Comparison of ENCODE assay signal across 14 cellular contexts in genomic region chr2:218642121-218642656, GRCh38. TPM values are rescaled to one million over a fixed set of nuclear protein-coding genes. Genes with fewer than 3 reads are reported as not detected.
DNase-seq lines count a peak whose midpoint lies in the region; ATAC-seq, FAIRE-seq and TF ChIP-seq lines count a peak whose summit lies in the region.
"Had no signal": no experiment of that assay in that cellular context is flagged by ENCODE, and none has a peak within 500 bp of the region (broad histone marks: within the 10 kb centered on the region; RNA-seq: fewer than 3 reads in every experiment).

No MANE protein-coding gene starts in this region.

- BruUV-seq in HepG2 (replicated peaks; lab: Mats Ljungman, UMichigan), result no TSS peak

- H3K9me3 ChIP-seq in HepG2 (ENCODE audit: low read length) (no peaks in the 10 kb centered on the region), right lobe of liver (no peaks in the 10 kb centered on the region)
- H3K9me3 ChIP-seq: BLaER1 treated with 17β-estradiol and CSF1 and Interleukin-3, amounts not matched to agents 10 nM and 100 nM had no signal

- no peak overlapping the region for H3K27ac Mint-ChIP-seq in chondrocyte (ENCODE audit: unreplicated experiment)
- H3K27ac Mint-ChIP-seq: CD4-positive, CD25-positive, alpha-beta regulatory T cell had no signal

- H3K36me3 Mint-ChIP-seq in chondrocyte (ENCODE audit: low read depth), result peaks cover 37% of the 10 kb centered on the region

- TF ChIP-seq CTCF in HepG2 (CRISPR knock-in tag; IDR thresholded peaks at IDR 0.05) (no peak), right lobe of liver (IDR thresholded peaks at IDR 0.05) (no peak), chondrocyte (IDR thresholded peaks at IDR 0.05) (no peak)

- no peak overlapping the region for H3K4me2 ChIP-seq in HepG2 (ENCODE audit: low read depth, low read length)
- H3K4me2 ChIP-seq: BLaER1 treated with 17β-estradiol and CSF1 and Interleukin-3, amounts not matched to agents 10 nM and 100 nM had no signal

- H3K27me3 ChIP-seq in HepG2 (ENCODE audit: control insufficient read depth in 1 of 2, insufficient read depth in 2 of 2, low read length in 2 of 2), result no peaks in the 10 kb centered on the region
- H3K27me3 ChIP-seq in right lobe of liver, result no peaks in the 10 kb centered on the region
- H3K27me3 ChIP-seq: BLaER1 treated with 17β-estradiol and CSF1 and Interleukin-3, amounts not matched to agents 10 nM and 100 nM had no signal

- H3K4me3 Mint-ChIP-seq in chondrocyte (ENCODE audit: unreplicated experiment), result no peak overlapping the region
- H3K4me3 Mint-ChIP-seq: CD4-positive, CD25-positive, alpha-beta regulatory T cell had no signal

- H3K4me1 Mint-ChIP-seq in chondrocyte (ENCODE audit: low read depth), result no peaks in the 10 kb centered on the region

- intact Hi-C loops in HepG2 (cut with micrococcal nuclease; ENCODE audit: unreplicated experiment), result no loop called here
- intact Hi-C loops in right lobe of liver (cut with DNase I), result loop anchor here in 1 of 2 donors (10.0 kb wide), 1 partner anchor 47 kb away; no protein-coding TSS in a partner anchor
- intact Hi-C loops in posterior vena cava (cut with DNase I), result loop anchor here in 1 of 2 donors (10.0 kb wide), 1 partner anchor 217 kb away; no protein-coding TSS in a partner anchor

- peaks cover 11% of the 10 kb centered on the region; the same call in 1 of the 2 replicates for H3K4me1 ChIP-seq in HepG2 (ENCODE audit: insufficient read depth, low read length)
- peaks cover 0 to 19% (median 0%) of the 10 kb centered on the region in 4 donors for H3K4me1 ChIP-seq in right lobe of liver
- H3K4me1 ChIP-seq: BLaER1 treated with 17β-estradiol and CSF1 and Interleukin-3, amounts not matched to agents 10 nM and 100 nM had no signal

- FAIRE-seq in HepG2 (lab: Jason Lieb, UNC), result no peak

- in situ Hi-C loops in HepG2 (cut with HindIII; ENCODE audit: extremely low pct_ligation_motif_present, low pct_unique_long_range_greater_than_20kb), result no loop called here

- H2AFZ ChIP-seq in HepG2 (ENCODE audit: low read length), result no peak overlapping the region
- H2AFZ ChIP-seq: GM23248 had no signal

- no peaks in the 10 kb centered on the region for H4K20me1 ChIP-seq in HepG2 (ENCODE audit: insufficient read depth, low read length)

- DNase-seq in HepG2 (ENCODE audit: low spot score) (no peak), right lobe of liver (no peak), chondrocyte (ENCODE audit: low spot score) (peak; percentile 89), posterior vena cava (ENCODE audit: low spot score) (peak; percentile 66), NCI-H69 (lab: John Stamatoyannopoulos, UW) (no peak), islet precursor cell (no peak)
- DNase-seq: 8988T; ACHN; CD4-positive, CD25-positive, alpha-beta regulatory T cell; DMS53; GM23248; H7 had no signal

- H3K79me2 ChIP-seq in HepG2 (ENCODE audit: insufficient read depth, low read length), result no peaks in the 10 kb centered on the region

- H3K4me3 ChIP-seq in HepG2 (replicated peaks in 1 of 3; ENCODE audit: insufficient read depth in 1 of 3, low read depth in 2 of 3, low read length in 3 of 3) (no peak overlapping the region), right lobe of liver (no peak overlapping the region)
- H3K4me3 ChIP-seq: BLaER1 treated with 17β-estradiol and CSF1 and Interleukin-3, amounts not matched to agents 10 nM and 100 nM; GM23248 had no signal

- H3K27me3 Mint-ChIP-seq in chondrocyte (ENCODE audit: low read depth), result no peaks in the 10 kb centered on the region
- H3K27me3 Mint-ChIP-seq: CD4-positive, CD25-positive, alpha-beta regulatory T cell had no signal

- peak; percentile 4; the same call in 1 of the 3 replicates for ATAC-seq in HepG2
- no peak for ATAC-seq in right lobe of liver

- POLR2A ChIA-PET in HepG2 (lab: Yijun Ruan, JAX), result no interaction called here

- no peak for TF ChIP-seq RAD21 in HepG2 (CRISPR knock-in tag; IDR thresholded peaks at IDR 0.05)

- peaks cover 46 to 74% of the 10 kb centered on the region in 2 experiments for H3K36me3 ChIP-seq in HepG2 (replicated peaks in 1 of 2; ENCODE audit: control insufficient read depth in 1 of 2, insufficient read depth in 2 of 2, low read length in 2 of 2)
- H3K36me3 ChIP-seq in right lobe of liver, result peaks cover 5 to 59% (median 19%) of the 10 kb centered on the region in 4 donors

- CTCF ChIA-PET in HepG2 (lab: Yijun Ruan, JAX; ENCODE audit: low intra/inter-chr PET ratio, low total read pairs), result no interaction called here

- H3K9ac ChIP-seq in HepG2 (ENCODE audit: insufficient read depth, low read depth, low read length), result no peak overlapping the region
- H3K9ac ChIP-seq: BLaER1 treated with 17β-estradiol and CSF1 and Interleukin-3, amounts not matched to agents 10 nM and 100 nM; GM23248 had no signal

- TF ChIP-seq EP300 in HepG2 (IDR thresholded peaks at IDR 0.05; ENCODE audit: low read depth in 2 of 2, low read length in 2 of 2), result no peak
- TF ChIP-seq EP300 in HepG2 (CRISPR knock-in tag; IDR thresholded peaks at IDR 0.05; ENCODE audit: borderline replicate concordance), result no peak

- no peaks in the 10 kb centered on the region for H3K9me3 Mint-ChIP-seq in chondrocyte (ENCODE audit: low read depth)
- H3K9me3 Mint-ChIP-seq: CD4-positive, CD25-positive, alpha-beta regulatory T cell had no signal

- H3K27ac ChIP-seq in HepG2 (ENCODE audit: extremely low read length, insufficient read depth, low read length) (no peak overlapping the region), right lobe of liver (no peak overlapping the region)
- H3K27ac ChIP-seq: BLaER1 treated with 17β-estradiol and CSF1 and Interleukin-3, amounts not matched to agents 10 nM and 100 nM; GM23248 had no signal

- WGBS in HepG2 (ENCODE audit: low lambda C conversion rate), result 96% methylated on average over 14 of the region's 18 CpGs
- WGBS in right lobe of liver (ENCODE audit: insufficient coverage, low coverage, low lambda C conversion rate, missing lambda C conversion rate), result no CpG with 5 or more reads among the region's 18 CpGs

- TF ChIP-seq POLR2A in HepG2 (IDR thresholded peaks at IDR 0.05; ENCODE audit: insufficient read depth in 1 of 2, low read depth in 2 of 2, low read length in 2 of 2), result no peak
- no peak for TF ChIP-seq POLR2A in right lobe of liver (IDR thresholded peaks at IDR 0.05)

RNA-seq across cellular contexts. Expression of gene ZNF142, which starts 17.2 kb away (rescaled TPM):
- 10.4 and 11.4 TPM in 2 replicates for total RNA-seq in HepG2 (2016; rRNA removed; fragmentation: Illumina TruSeq; extraction: Trizol)
- 2.9 TPM in 2 replicates for total RNA-seq in HepG2 (2016; cell fraction: cytosol; rRNA removed; fragmentation: Illumina TruSeq; extraction: Trizol; ENCODE audit: low read depth)
- 7.5 and 10.8 TPM in 2 replicates for total RNA-seq in HepG2 (2016; cell fraction: insoluble cytoplasmic fraction; rRNA removed; fragmentation: Illumina TruSeq; extraction: Trizol)
- total RNA-seq in HepG2 (2016; cell fraction: membrane; rRNA removed; fragmentation: Illumina TruSeq; extraction: Trizol), result 5.1 and 6.6 TPM in 2 replicates
- 17.4 and 28.1 TPM in 2 replicates for total RNA-seq in HepG2 (2016; cell fraction: nucleus; rRNA removed; fragmentation: Illumina TruSeq; extraction: Trizol)
- 4.8 and 5.9 TPM in 2 replicates for polyA plus RNA-seq in HepG2 (2011; rRNA removed)
- polyA plus RNA-seq in HepG2 (2011; cell fraction: cytosol; rRNA removed), result 2.0 and 3.1 TPM in 2 replicates
- 33.3 and 35.2 TPM in 2 replicates for polyA plus RNA-seq in HepG2 (2011; cell fraction: nucleus; rRNA removed)
- polyA plus RNA-seq in HepG2 (2012), result 7.2 and 7.3 TPM in 2 replicates
- polyA plus RNA-seq in HepG2 (2016; cell fraction: cytosol; fragmentation: Illumina TruSeq; extraction: Trizol; ENCODE audit: low read depth), result 0.54 and 0.68 TPM in 2 replicates
- polyA plus RNA-seq in HepG2 (2016; cell fraction: insoluble cytoplasmic fraction; fragmentation: Illumina TruSeq; extraction: Trizol; ENCODE audit: low read depth), result 5.1 and 9.3 TPM in 2 replicates
- 1.3 and 2.5 TPM in 2 replicates for polyA plus RNA-seq in HepG2 (2016; cell fraction: membrane; fragmentation: Illumina TruSeq; extraction: Trizol; ENCODE audit: low read depth)
- 27.7 and 29.0 TPM in 2 replicates for polyA plus RNA-seq in HepG2 (2016; cell fraction: nucleus; fragmentation: Illumina TruSeq; extraction: Trizol; ENCODE audit: insufficient read depth, low read depth)
- polyA minus RNA-seq in HepG2 (2011; rRNA and poly(A)+ RNA removed; ENCODE audit: low replicate concordance), result 20.9 and 29.6 TPM in 2 replicates
- 4.5 and 7.0 TPM in 2 replicates for polyA minus RNA-seq in HepG2 (2011; cell fraction: cytosol; rRNA and poly(A)+ RNA removed)
- 27.2 and 28.3 TPM in 2 replicates for polyA minus RNA-seq in HepG2 (2011; cell fraction: nucleus; rRNA and poly(A)+ RNA removed)
- 10 to 100 TPM in 2 of 6 experiments, 1 to 10 TPM in 4; 7.1 to 12.5 (median 7.5) TPM for total RNA-seq in right lobe of liver
- total RNA-seq in chondrocyte, result 26.5 to 34.3 TPM (median 26.6 TPM) in 3 replicates
- total RNA-seq in posterior vena cava, result 10 to 100 TPM; 19.4 to 23.7 TPM

RNA-seq across cellular contexts. Expression of gene BCS1L, which starts 17.3 kb away (rescaled TPM):
- total RNA-seq in HepG2 (2016; rRNA removed; fragmentation: Illumina TruSeq; extraction: Trizol), result 52.1 and 76.0 TPM in 2 replicates
- total RNA-seq in HepG2 (2016; cell fraction: cytosol; rRNA removed; fragmentation: Illumina TruSeq; extraction: Trizol; ENCODE audit: low read depth), result 32.5 and 32.8 TPM in 2 replicates
- 48.9 and 75.0 TPM in 2 replicates for total RNA-seq in HepG2 (2016; cell fraction: insoluble cytoplasmic fraction; rRNA removed; fragmentation: Illumina TruSeq; extraction: Trizol)
- total RNA-seq in HepG2 (2016; cell fraction: membrane; rRNA removed; fragmentation: Illumina TruSeq; extraction: Trizol), result 43.8 and 49.1 TPM in 2 replicates
- total RNA-seq in HepG2 (2016; cell fraction: nucleus; rRNA removed; fragmentation: Illumina TruSeq; extraction: Trizol), result 55.2 and 71.7 TPM in 2 replicates
- 48.1 and 48.9 TPM in 2 replicates for polyA plus RNA-seq in HepG2 (2011; rRNA removed)
- 34.5 and 48.4 TPM in 2 replicates for polyA plus RNA-seq in HepG2 (2011; cell fraction: cytosol; rRNA removed)
- polyA plus RNA-seq in HepG2 (2011; cell fraction: nucleus; rRNA removed), result 177 and 202 TPM in 2 replicates
- 36.2 and 44.2 TPM in 2 replicates for polyA plus RNA-seq in HepG2 (2012)
- 25.9 and 28.7 TPM in 2 replicates for polyA plus RNA-seq in HepG2 (2016; cell fraction: cytosol; fragmentation: Illumina TruSeq; extraction: Trizol; ENCODE audit: low read depth)
- polyA plus RNA-seq in HepG2 (2016; cell fraction: insoluble cytoplasmic fraction; fragmentation: Illumina TruSeq; extraction: Trizol; ENCODE audit: low read depth), result 39.4 and 50.0 TPM in 2 replicates
- polyA plus RNA-seq in HepG2 (2016; cell fraction: membrane; fragmentation: Illumina TruSeq; extraction: Trizol; ENCODE audit: low read depth), result 34.2 and 36.1 TPM in 2 replicates
- polyA plus RNA-seq in HepG2 (2016; cell fraction: nucleus; fragmentation: Illumina TruSeq; extraction: Trizol; ENCODE audit: insufficient read depth, low read depth), result 161 and 175 TPM in 2 replicates
- polyA minus RNA-seq in HepG2 (2011; rRNA and poly(A)+ RNA removed; ENCODE audit: low replicate concordance), result 53.7 and 55.1 TPM in 2 replicates
- polyA minus RNA-seq in HepG2 (2011; cell fraction: cytosol; rRNA and poly(A)+ RNA removed), result 10.5 and 15.4 TPM in 2 replicates
- polyA minus RNA-seq in HepG2 (2011; cell fraction: nucleus; rRNA and poly(A)+ RNA removed), result 25.1 and 25.8 TPM in 2 replicates
- total RNA-seq in right lobe of liver, result 10 to 100 TPM; 19.7 to 34.1 (median 28.0) TPM
- 24.5 to 44.9 TPM (median 30.0 TPM) in 3 replicates for total RNA-seq in chondrocyte
- total RNA-seq in posterior vena cava, result 10 to 100 TPM; 24.6 to 32.3 TPM

RNA-seq across cellular contexts. Expression of gene RNF25, which starts 29.6 kb away (rescaled TPM):
- total RNA-seq in HepG2 (2016; rRNA removed; fragmentation: Illumina TruSeq; extraction: Trizol) (37.0 and 37.1 TPM in 2 replicates), right lobe of liver (10 to 100 TPM in 1 of 6 experiments, 1 to 10 TPM in 5; 7.7 to 11.1 (median 9.1) TPM), chondrocyte (30.4 to 35.4 TPM (median 33.4 TPM) in 3 replicates), posterior vena cava (10 to 100 TPM; 21.2 to 24.3 TPM)
- 6.7 and 8.0 TPM in 2 replicates for total RNA-seq in HepG2 (2016; cell fraction: cytosol; rRNA removed; fragmentation: Illumina TruSeq; extraction: Trizol; ENCODE audit: low read depth)
- 32.3 and 35.9 TPM in 2 replicates for total RNA-seq in HepG2 (2016; cell fraction: insoluble cytoplasmic fraction; rRNA removed; fragmentation: Illumina TruSeq; extraction: Trizol)
- total RNA-seq in HepG2 (2016; cell fraction: membrane; rRNA removed; fragmentation: Illumina TruSeq; extraction: Trizol), result 10.0 and 11.2 TPM in 2 replicates
- total RNA-seq in HepG2 (2016; cell fraction: nucleus; rRNA removed; fragmentation: Illumina TruSeq; extraction: Trizol), result 22.4 and 23.6 TPM in 2 replicates
- polyA plus RNA-seq in HepG2 (2011; rRNA removed), result 87.6 and 91.8 TPM in 2 replicates
- polyA plus RNA-seq in HepG2 (2011; cell fraction: cytosol; rRNA removed), result 49.3 and 55.5 TPM in 2 replicates
- polyA plus RNA-seq in HepG2 (2011; cell fraction: nucleus; rRNA removed), result 62.2 and 70.6 TPM in 2 replicates
- polyA plus RNA-seq in HepG2 (2012), result 23.9 and 27.2 TPM in 2 replicates
- 5.0 and 6.7 TPM in 2 replicates for polyA plus RNA-seq in HepG2 (2016; cell fraction: cytosol; fragmentation: Illumina TruSeq; extraction: Trizol; ENCODE audit: low read depth)
- polyA plus RNA-seq in HepG2 (2016; cell fraction: insoluble cytoplasmic fraction; fragmentation: Illumina TruSeq; extraction: Trizol; ENCODE audit: low read depth), result 42.9 and 52.8 TPM in 2 replicates
- 6.5 and 10.4 TPM in 2 replicates for polyA plus RNA-seq in HepG2 (2016; cell fraction: membrane; fragmentation: Illumina TruSeq; extraction: Trizol; ENCODE audit: low read depth)
- 36.4 and 40.3 TPM in 2 replicates for polyA plus RNA-seq in HepG2 (2016; cell fraction: nucleus; fragmentation: Illumina TruSeq; extraction: Trizol; ENCODE audit: insufficient read depth, low read depth)
- 64.2 and 95.2 TPM in 2 replicates for polyA minus RNA-seq in HepG2 (2011; rRNA and poly(A)+ RNA removed; ENCODE audit: low replicate concordance)
- polyA minus RNA-seq in HepG2 (2011; cell fraction: cytosol; rRNA and poly(A)+ RNA removed), result 23.7 and 30.0 TPM in 2 replicates
- 15.5 and 25.1 TPM in 2 replicates for polyA minus RNA-seq in HepG2 (2011; cell fraction: nucleus; rRNA and poly(A)+ RNA removed)

RNA-seq across cellular contexts. Expression of gene STK36, which starts 29.7 kb away (rescaled TPM):
- total RNA-seq in HepG2 (2016; rRNA removed; fragmentation: Illumina TruSeq; extraction: Trizol) (17.6 and 45.9 TPM in 2 replicates), right lobe of liver (10 to 100 TPM in 5 of 6 experiments, 1 to 10 TPM in 1; 9.2 to 14.0 (median 12.7) TPM), chondrocyte (42.1 to 63.2 TPM (median 42.7 TPM) in 3 replicates), posterior vena cava (10 to 100 TPM; 16.1 to 22.3 TPM)
- total RNA-seq in HepG2 (2016; cell fraction: cytosol; rRNA removed; fragmentation: Illumina TruSeq; extraction: Trizol; ENCODE audit: low read depth), result 8.2 and 9.2 TPM in 2 replicates
- 14.3 and 47.5 TPM in 2 replicates for total RNA-seq in HepG2 (2016; cell fraction: insoluble cytoplasmic fraction; rRNA removed; fragmentation: Illumina TruSeq; extraction: Trizol)
- total RNA-seq in HepG2 (2016; cell fraction: membrane; rRNA removed; fragmentation: Illumina TruSeq; extraction: Trizol), result 5.9 and 7.0 TPM in 2 replicates
- 69.9 and 80.6 TPM in 2 replicates for total RNA-seq in HepG2 (2016; cell fraction: nucleus; rRNA removed; fragmentation: Illumina TruSeq; extraction: Trizol)
- polyA plus RNA-seq in HepG2 (2011; rRNA removed), result 83.5 and 102 TPM in 2 replicates
- 8.8 and 10.1 TPM in 2 replicates for polyA plus RNA-seq in HepG2 (2011; cell fraction: cytosol; rRNA removed)
- polyA plus RNA-seq in HepG2 (2011; cell fraction: nucleus; rRNA removed), result 954 and 1,192 TPM in 2 replicates
- 30.9 and 34.5 TPM in 2 replicates for polyA plus RNA-seq in HepG2 (2012)
- 1.4 and 1.7 TPM in 2 replicates for polyA plus RNA-seq in HepG2 (2016; cell fraction: cytosol; fragmentation: Illumina TruSeq; extraction: Trizol; ENCODE audit: low read depth)
- 12.2 and 14.0 TPM in 2 replicates for polyA plus RNA-seq in HepG2 (2016; cell fraction: insoluble cytoplasmic fraction; fragmentation: Illumina TruSeq; extraction: Trizol; ENCODE audit: low read depth)
- polyA plus RNA-seq in HepG2 (2016; cell fraction: membrane; fragmentation: Illumina TruSeq; extraction: Trizol; ENCODE audit: low read depth), result 3.6 and 5.1 TPM in 2 replicates
- 225 and 235 TPM in 2 replicates for polyA plus RNA-seq in HepG2 (2016; cell fraction: nucleus; fragmentation: Illumina TruSeq; extraction: Trizol; ENCODE audit: insufficient read depth, low read depth)
- polyA minus RNA-seq in HepG2 (2011; rRNA and poly(A)+ RNA removed; ENCODE audit: low replicate concordance), result 31.0 and 31.7 TPM in 2 replicates
- polyA minus RNA-seq in HepG2 (2011; cell fraction: cytosol; rRNA and poly(A)+ RNA removed), result 2.2 and 3.7 TPM in 2 replicates
- 93.5 and 94.1 TPM in 2 replicates for polyA minus RNA-seq in HepG2 (2011; cell fraction: nucleus; rRNA and poly(A)+ RNA removed)

RNA-seq across cellular contexts. Expression of gene PLCD4, which starts 34.5 kb away (rescaled TPM):
- total RNA-seq in HepG2 (2016; rRNA removed; fragmentation: Illumina TruSeq; extraction: Trizol), result not detected in 2 replicates
- not detected in 2 replicates for total RNA-seq in HepG2 (2016; cell fraction: cytosol; rRNA removed; fragmentation: Illumina TruSeq; extraction: Trizol; ENCODE audit: low read depth)
- not detected in 2 replicates for total RNA-seq in HepG2 (2016; cell fraction: insoluble cytoplasmic fraction; rRNA removed; fragmentation: Illumina TruSeq; extraction: Trizol)
- total RNA-seq in HepG2 (2016; cell fraction: membrane; rRNA removed; fragmentation: Illumina TruSeq; extraction: Trizol), result not detected in 2 replicates
- not detected in 2 replicates for total RNA-seq in HepG2 (2016; cell fraction: nucleus; rRNA removed; fragmentation: Illumina TruSeq; extraction: Trizol)
- 0.05 and 0.26 TPM in 2 replicates for polyA plus RNA-seq in HepG2 (2011; rRNA removed)
- not detected in 2 replicates for polyA plus RNA-seq in HepG2 (2011; cell fraction: cytosol; rRNA removed)
- polyA plus RNA-seq in HepG2 (2011; cell fraction: nucleus; rRNA removed), result 0.08 and 0.09 TPM in 2 replicates
- 1.3 and 1.5 TPM in 2 replicates for polyA plus RNA-seq in HepG2 (2012)
- not detected in 2 replicates for polyA plus RNA-seq in HepG2 (2016; cell fraction: cytosol; fragmentation: Illumina TruSeq; extraction: Trizol; ENCODE audit: low read depth)
- not detected in 2 replicates for polyA plus RNA-seq in HepG2 (2016; cell fraction: insoluble cytoplasmic fraction; fragmentation: Illumina TruSeq; extraction: Trizol; ENCODE audit: low read depth)
- polyA plus RNA-seq in HepG2 (2016; cell fraction: membrane; fragmentation: Illumina TruSeq; extraction: Trizol; ENCODE audit: low read depth), result not detected in 2 replicates
- not detected in 2 replicates for polyA plus RNA-seq in HepG2 (2016; cell fraction: nucleus; fragmentation: Illumina TruSeq; extraction: Trizol; ENCODE audit: insufficient read depth, low read depth)
- 2.5 TPM in 1 of 2 replicates, not detected in the other for polyA minus RNA-seq in HepG2 (2011; rRNA and poly(A)+ RNA removed; ENCODE audit: low replicate concordance)
- not detected in 2 replicates for polyA minus RNA-seq in HepG2 (2011; cell fraction: cytosol; rRNA and poly(A)+ RNA removed)
- not detected in 2 replicates for polyA minus RNA-seq in HepG2 (2011; cell fraction: nucleus; rRNA and poly(A)+ RNA removed)
- under 1 TPM; 0.31 to 0.95 (median 0.56) TPM for total RNA-seq in right lobe of liver
- 4.1 to 8.6 TPM (median 5.0 TPM) in 3 replicates for total RNA-seq in chondrocyte
- 1 to 10 TPM; 1.0 to 1.9 TPM for total RNA-seq in posterior vena cava
- total RNA-seq: H7, HT-29 had no signal

Comparison
In these comparisons a context has a peak if more than half of its experiments do, and no peak if none do; other contexts are left out.
1. DNase-seq: peak in chondrocyte (single experiment) and posterior vena cava (single experiment); none in HepG2 (single experiment), right lobe of liver (0 of 3), NCI-H69 (single experiment) and islet precursor cell (single experiment).